ENCODE assay signal across 9 cellular contexts in the genomic region with DNA sequence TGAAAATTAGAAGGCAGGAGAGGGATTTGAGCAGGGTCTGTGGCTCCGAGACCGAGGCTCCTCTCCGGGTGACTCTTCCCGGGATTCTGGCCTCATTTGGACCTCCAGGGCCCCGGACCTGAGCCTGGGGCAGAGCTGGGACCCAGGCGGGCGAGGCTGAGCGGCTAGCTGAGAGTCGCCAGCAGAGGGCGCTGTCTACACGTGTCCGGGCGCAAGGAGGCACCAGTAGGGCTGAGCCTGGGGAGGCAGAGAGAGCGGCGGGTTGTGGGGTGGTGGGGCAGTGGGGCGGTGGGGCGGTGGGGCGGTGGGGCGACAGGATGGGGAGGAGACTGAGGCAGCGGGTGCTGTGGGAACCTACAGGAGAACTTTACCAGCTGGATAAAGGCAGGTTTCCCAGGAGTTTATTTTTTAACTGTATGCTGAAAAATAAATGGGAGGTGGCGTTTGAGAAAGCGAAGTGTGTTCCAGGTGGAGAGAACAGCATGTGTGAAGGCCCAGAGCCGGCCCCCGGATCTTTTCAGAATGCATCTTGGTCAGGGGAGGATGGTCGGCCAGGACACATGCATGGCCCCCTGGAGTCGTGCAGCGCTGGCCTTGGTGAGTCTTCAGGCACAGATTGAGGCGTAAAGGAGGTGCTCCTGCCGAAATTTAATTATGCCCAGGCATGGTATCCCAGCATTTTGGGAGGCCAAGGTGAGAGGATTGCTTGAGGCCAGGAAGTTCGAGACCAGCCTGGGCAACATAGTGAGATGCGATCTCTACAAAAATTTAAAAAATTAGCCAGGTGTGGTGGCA. TPM values are rescaled to one million over a fixed set of nuclear protein-coding genes. Genes with fewer than 3 reads are reported as not detected.
DNase-seq lines count a peak whose midpoint lies in the region; ATAC-seq and TF ChIP-seq lines count a peak whose summit lies in the region.
"Not testable (repeated sequence)": the region's sequence is repeated elsewhere in the genome, so short reads cannot be mapped to it uniquely, and the experiment has no call there.
"Had no signal": no experiment of that assay in that cellular context is flagged by ENCODE, and none has a peak within 500 bp of the region (broad histone marks: within the 10 kb centered on the region; RNA-seq: fewer than 3 reads in every experiment).

No MANE protein-coding gene starts in this region.

- CTCF ChIA-PET in activated naive CD4-positive, alpha-beta T cell treated with anti-CD3 and anti-CD28 coated beads for 36 hours (lab: Charles Lee): not testable (repeated sequence)

- TF ChIP-seq CTCF in uterus (IDR thresholded peaks at IDR 0.05): not testable (repeated sequence)

- not testable (repeated sequence) for H3K36me3 Mint-ChIP-seq in activated naive CD4-positive, alpha-beta T cell treated with anti-CD3 and anti-CD28 coated beads for 36 hours (ENCODE audit: low read depth); naive B cell

- peak; percentile 42 for DNase-seq in activated CD4-positive, alpha-beta T cell treated with anti-CD3 and anti-CD28 coated beads for 48 hours
- peak; percentile 43 for DNase-seq in activated naive CD4-positive, alpha-beta T cell treated with anti-CD3 and anti-CD28 coated beads for 36 hours
- DNase-seq in Right ventricle myocardium inferior (ENCODE audit: missing footprints) (peak; percentile 72), naive B cell (peak; percentile 39), uterus (peak; percentile 18 to 36)
- peak; percentile 30 for DNase-seq in stimulated activated CD4-positive, alpha-beta T cell treated with anti-CD3 and anti-CD28 coated beads, Interleukin-4, amount 100 ng/mL, for 1 hour

- H3K36me3 ChIP-seq in uterus: not testable (repeated sequence)

- H3K4me3 ChIP-seq in uterus: not testable (repeated sequence)

- peak; percentile 46 for ATAC-seq in GM18907 (IDR thresholded peaks at IDR 0.05; ENCODE audit: unreplicated experiment)
- ATAC-seq in HG03280 (IDR thresholded peaks at IDR 0.05; ENCODE audit: unreplicated experiment): peak; percentile 46
- ATAC-seq in Right ventricle myocardium inferior: peak; percentile 91
- peak; percentile 96 for ATAC-seq in naive B cell (ENCODE audit: low read depth in 2 of 2)

- H3K4me1 Mint-ChIP-seq in activated naive CD4-positive, alpha-beta T cell treated with anti-CD3 and anti-CD28 coated beads for 36 hours (ENCODE audit: low read depth); naive B cell: not testable (repeated sequence)

- H3K9me3 ChIP-seq in uterus: not testable (repeated sequence)

- not testable (repeated sequence) for H3K4me1 ChIP-seq in uterus

- TF ChIP-seq POLR2A in uterus (IDR thresholded peaks at IDR 0.05): not testable (repeated sequence)

- not testable (repeated sequence) for H3K9me3 Mint-ChIP-seq in activated naive CD4-positive, alpha-beta T cell treated with anti-CD3 and anti-CD28 coated beads for 36 hours; naive B cell

- not testable (repeated sequence) for H3K27me3 Mint-ChIP-seq in activated naive CD4-positive, alpha-beta T cell treated with anti-CD3 and anti-CD28 coated beads for 36 hours (ENCODE audit: low read depth); naive B cell

- not testable (repeated sequence) for H3K27ac ChIP-seq in uterus

- H3K4me3 Mint-ChIP-seq in activated naive CD4-positive, alpha-beta T cell treated with anti-CD3 and anti-CD28 coated beads for 36 hours; naive B cell: not testable (repeated sequence)

- intact Hi-C loops in activated naive CD4-positive, alpha-beta T cell treated with anti-CD3 and anti-CD28 coated beads for 36 hours (cut with micrococcal nuclease); Right ventricle myocardium inferior (cut with DNase I); uterus (cut with DNase I; ENCODE audit: low total_unique reads): not testable (repeated sequence)

- not testable (repeated sequence) for H3K27me3 ChIP-seq in uterus

- H3K27ac Mint-ChIP-seq in activated naive CD4-positive, alpha-beta T cell treated with anti-CD3 and anti-CD28 coated beads for 36 hours; naive B cell: not testable (repeated sequence)

RNA-seq across cellular contexts. Expression of a gene that starts 29.8 kb away (rescaled TPM):
- 1 to 10 TPM; 8.1 to 9.1 TPM for total RNA-seq in activated naive CD4-positive, alpha-beta T cell treated with anti-CD3 and anti-CD28 coated beads for 36 hours
- total RNA-seq in Right ventricle myocardium inferior (2.0 TPM), uterus (10 to 100 TPM in 2 of 4 donors, 1 to 10 TPM in 2; 8.3 to 21.2 (median 13.5) TPM)
- 10 to 100 TPM; 46.2 to 90.5 (median 52.6) TPM for polyA plus RNA-seq in naive B cell (ENCODE audit: low read depth in 6 of 6)

RNA-seq across cellular contexts. Expression of a gene that starts 50.8 kb away (rescaled TPM):
- 1 to 10 TPM; 3.0 to 3.4 TPM for total RNA-seq in activated naive CD4-positive, alpha-beta T cell treated with anti-CD3 and anti-CD28 coated beads for 36 hours
- total RNA-seq in Right ventricle myocardium inferior: 1.2 TPM
- 1 to 10 TPM in 5 of 6 donors, not detected in 1; 3.5 to 7.2 (median 4.4) TPM for polyA plus RNA-seq in naive B cell (ENCODE audit: low read depth in 6 of 6)
- 1 to 10 TPM in 2 of 4 donors, not detected in 2; 8.5 to 9.5 TPM for total RNA-seq in uterus
- total RNA-seq: vagina had no signal

Comparison
In these comparisons a context has a peak if more than half of its experiments do, and no peak if none do; other contexts are left out.
1. ATAC-seq: peak in every context shown above with its lines; median percentile 96 in naive B cell; 91 in Right ventricle myocardium inferior; 46 in GM18907; 46 in HG03280.